Comparison of ENCODE assay signal across 8 cellular contexts in the genomic region with DNA sequence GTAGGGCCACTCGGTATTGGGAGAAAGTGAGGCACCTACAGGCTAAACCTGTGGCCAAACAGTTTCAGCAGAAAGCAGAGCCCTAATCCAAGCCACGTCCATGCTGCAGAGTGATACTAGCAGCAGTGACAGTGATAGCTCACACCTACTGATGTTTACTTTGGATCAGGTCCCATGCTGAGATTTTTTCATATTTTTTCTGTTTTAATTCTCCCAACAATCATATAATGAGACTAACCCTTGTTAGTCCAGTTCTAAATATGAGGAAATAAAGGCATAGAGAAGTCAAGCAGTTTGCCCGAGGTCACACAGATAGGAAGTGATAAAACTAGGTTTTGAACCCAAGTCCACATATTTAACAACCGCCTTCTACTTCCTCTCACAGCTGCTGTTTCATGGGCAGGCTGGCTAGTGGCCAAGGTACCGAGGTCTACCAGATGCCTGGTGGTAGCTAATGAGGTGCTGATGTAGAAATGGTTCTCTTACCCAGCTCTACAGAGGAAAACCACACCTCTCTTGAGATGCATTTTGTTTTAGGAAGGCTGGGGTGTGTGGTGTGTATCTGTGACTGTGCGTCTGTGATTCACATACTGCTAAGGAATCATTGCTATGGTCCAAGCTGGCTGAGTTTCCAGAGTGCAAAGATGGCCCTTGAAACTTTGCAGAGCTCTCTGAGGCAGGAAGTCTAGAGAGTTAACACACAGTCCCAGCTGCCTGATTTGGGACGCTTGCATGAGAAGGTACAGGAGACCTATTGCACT.
A peak's percentile ranks its signal among the peaks of the same experiment; 100 is the strongest.
DNase-seq lines count a peak whose midpoint lies in the region; ATAC-seq and TF ChIP-seq lines count a peak whose summit lies in the region.

No MANE protein-coding gene starts in this region.

- no peak overlapping the region for H3K4me3 Mint-ChIP-seq in endodermal cell

- no peak overlapping the region for H3K4me3 ChIP-seq in OCI-LY1 (ENCODE audit: low read depth, low read length, poor library complexity, severe bottlenecking)
- no peak overlapping the region for H3K4me3 ChIP-seq in endodermal cell (ENCODE audit: low read length)

- H3K9me2 ChIP-seq in OCI-LY1 (ENCODE audit: low read depth, low read length), result no peaks in the 10 kb centered on the region

- ATAC-seq in HG03378 (IDR thresholded peaks at IDR 0.05; ENCODE audit: unreplicated experiment), result peak; percentile 63
- no peak for ATAC-seq in HG03520 (IDR thresholded peaks at IDR 0.05; ENCODE audit: unreplicated experiment)
- ATAC-seq in HG02885 (IDR thresholded peaks at IDR 0.05; ENCODE audit: poor library complexity, unreplicated experiment), result no peak

- TF ChIP-seq CTCF in OCI-LY1 (IDR thresholded peaks at IDR 0.05; ENCODE audit: low read length) (no peak), endodermal cell (conservative IDR thresholded peaks at IDR 0.05) (no peak)

- peaks cover 3% of the 10 kb centered on the region for H3K36me3 Mint-ChIP-seq in endodermal cell (ENCODE audit: low read depth)

- 86 to 93% methylated on average over 3 to 7 of the region's 7 CpGs for WGBS in endodermal cell (ENCODE audit: insufficient coverage in 1 of 2, insufficient read length in 1 of 2), 2 experiments

- no peaks in the 10 kb centered on the region for H3K27me3 Mint-ChIP-seq in endodermal cell (ENCODE audit: insufficient read depth)

- H3K27me3 ChIP-seq in OCI-LY1 (ENCODE audit: insufficient read depth, low read length) (no peaks in the 10 kb centered on the region), endodermal cell (ENCODE audit: control insufficient read depth, insufficient read depth, low read length, poor library complexity, severe bottlenecking) (no peaks in the 10 kb centered on the region)

- DNase-seq in EH (ENCODE audit: low read depth), result peak; percentile 80
- DNase-seq in endodermal cell, result peak; percentile 24
- DNase-seq in stimulated activated CD8-positive, alpha-beta memory T cell treated with anti-CD3 and anti-CD28 coated beads, Interleukin-4, amount 100 ng/mL, for 48 hours, result peak; percentile 47
- no peak for DNase-seq in HEK293T (ENCODE audit: extremely low spot score)

- no peaks in the 10 kb centered on the region for H3K9me3 Mint-ChIP-seq in endodermal cell

- H2AFZ ChIP-seq in OCI-LY1 (ENCODE audit: low read length), result no peak overlapping the region

- no peaks in the 10 kb centered on the region for H4K20me1 ChIP-seq in OCI-LY1 (ENCODE audit: insufficient read depth, low read length)

- H3K9me3 ChIP-seq in OCI-LY1 (ENCODE audit: low read length) (no peaks in the 10 kb centered on the region), endodermal cell (ENCODE audit: control insufficient read depth, low read length) (no peaks in the 10 kb centered on the region)

- H3K9ac ChIP-seq in OCI-LY1 (ENCODE audit: low read length), result peak overlapping the region; percentile 6; the same call in 1 of the 2 replicates
- H3K9ac ChIP-seq in endodermal cell (ENCODE audit: extremely low read depth, low read length, poor library complexity, severe bottlenecking), result no peak overlapping the region

- H3K4me2 ChIP-seq in OCI-LY1 (ENCODE audit: low read length), result peak overlapping the region; percentile 32; the same call in 1 of the 2 replicates

- peaks cover 7% of the 10 kb centered on the region for H3K4me1 Mint-ChIP-seq in endodermal cell

- H3K36me3 ChIP-seq in OCI-LY1 (ENCODE audit: insufficient read depth, low read length), result peaks cover 8% of the 10 kb centered on the region; the same call in 1 of the 2 replicates
- no peaks in the 10 kb centered on the region for H3K36me3 ChIP-seq in endodermal cell (ENCODE audit: control insufficient read depth, insufficient read depth, low read length)

- H3K4me1 ChIP-seq in OCI-LY1 (ENCODE audit: insufficient read depth, low read length, severe bottlenecking) (peaks cover 52% of the 10 kb centered on the region), endodermal cell (ENCODE audit: control insufficient read depth, insufficient read depth, low read length) (peaks cover 1% of the 10 kb centered on the region)

- no peak overlapping the region for H3K27ac Mint-ChIP-seq in endodermal cell

- peak overlapping the region; percentile 92 for H3K27ac ChIP-seq in OCI-LY1 (ENCODE audit: low read depth, low read length, poor library complexity, severe bottlenecking)
- H3K27ac ChIP-seq in endodermal cell (ENCODE audit: low read depth, low read length), result no peak overlapping the region

- no peaks in the 10 kb centered on the region for H3F3A ChIP-seq in OCI-LY1 (ENCODE audit: insufficient read depth, low read length)

- CTCF ChIA-PET in HEK293T (lab: Yijun Ruan, JAX), result no interaction called here

- H3K79me2 ChIP-seq in OCI-LY1 (ENCODE audit: insufficient read depth, low read length), result no peaks in the 10 kb centered on the region

- POLR2A ChIA-PET in HEK293T (lab: Yijun Ruan, JAX), result no interaction called here

TF ChIP-seq in HEK293T, 16 proteins besides CTCF, POLR2A, EP300 and RAD21:
- TF ChIP-seq ARNT (IDR thresholded peaks at IDR 0.05) (no peak), ZNF384 (IDR thresholded peaks at IDR 0.05) (no peak), SP1 (IDR thresholded peaks at IDR 0.05) (no peak), FOXM1 (IDR thresholded peaks at IDR 0.05; ENCODE audit: borderline replicate concordance) (no peak), HDGF (IDR thresholded peaks at IDR 0.05; ENCODE audit: borderline replicate concordance) (no peak), TARDBP (IDR thresholded peaks at IDR 0.05) (no peak), SUZ12 (IDR thresholded peaks at IDR 0.05) (no peak), NFRKB (IDR thresholded peaks at IDR 0.05) (no peak), LEF1 (IDR thresholded peaks at IDR 0.05; ENCODE audit: borderline replicate concordance) (no peak), FOXK2 (IDR thresholded peaks at IDR 0.05) (no peak), CTBP1 (IDR thresholded peaks at IDR 0.05; ENCODE audit: borderline replicate concordance) (no peak), L3MBTL2 (conservative IDR thresholded peaks at IDR 0.05) (no peak), ELF4 (IDR thresholded peaks at IDR 0.05) (no peak), BHLHE40 (IDR thresholded peaks at IDR 0.05; ENCODE audit: borderline replicate concordance) (no peak), FOXA1 (IDR thresholded peaks at IDR 0.05) (no peak)
- TF ChIP-seq, protein P1, sequence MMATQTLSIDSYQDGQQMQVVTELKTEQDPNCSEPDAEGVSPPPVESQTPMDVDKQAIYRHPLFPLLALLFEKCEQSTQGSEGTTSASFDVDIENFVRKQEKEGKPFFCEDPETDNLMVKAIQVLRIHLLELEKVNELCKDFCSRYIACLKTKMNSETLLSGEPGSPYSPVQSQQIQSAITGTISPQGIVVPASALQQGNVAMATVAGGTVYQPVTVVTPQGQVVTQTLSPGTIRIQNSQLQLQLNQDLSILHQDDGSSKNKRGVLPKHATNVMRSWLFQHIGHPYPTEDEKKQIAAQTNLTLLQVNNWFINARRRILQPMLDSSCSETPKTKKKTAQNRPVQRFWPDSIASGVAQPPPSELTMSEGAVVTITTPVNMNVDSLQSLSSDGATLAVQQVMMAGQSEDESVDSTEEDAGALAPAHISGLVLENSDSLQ (IDR thresholded peaks at IDR 0.05), result no peak
